16 cellular contexts compared by ENCODE assay signal in the genomic region with DNA sequence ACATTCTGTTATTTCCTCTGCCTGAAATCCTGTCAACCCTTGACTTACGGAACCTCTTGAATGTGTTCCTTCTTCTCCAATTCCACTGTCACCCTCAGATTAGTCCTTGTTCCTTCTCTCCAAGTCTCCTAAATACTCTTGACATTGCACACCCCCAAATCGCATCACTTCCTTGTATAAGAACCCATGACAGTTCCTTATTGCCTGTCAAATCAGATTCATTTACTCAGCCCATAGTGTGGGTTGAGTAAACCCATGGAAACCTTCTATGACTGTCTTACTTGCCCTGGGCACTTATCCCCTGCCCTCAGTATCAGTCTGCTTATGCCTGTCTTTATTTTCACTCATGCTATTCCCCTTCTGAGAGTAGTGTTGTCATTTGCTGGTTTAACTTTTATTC.
"Had no signal": no experiment of that assay in that cellular context is flagged by ENCODE, and none has a peak within 500 bp of the region (broad histone marks: within the 10 kb centered on the region; RNA-seq: fewer than 3 reads in every experiment).

No MANE protein-coding gene starts in this region.

- ATAC-seq: natural killer cell, SK-N-SH treated with all-trans-retinoic acid at 6 μM for 48 hours, T-cell had no signal

- H3K27ac Mint-ChIP-seq: activated B cell treated with CpG ODN at 0.5 μM for 24 hours; activated T-helper 1 cell treated with anti-CD3 and anti-CD28 coated beads, Interleukin-12 subunit alpha, Interleukin-12 subunit beta, Interleukin-2, Interleukin-4 antibody, amounts not matched to agents 30 ng/mL and 10 ng/mL and 1 ng/mL, durations not matched to agents 14 hours and 24 hours and 36 hours; brain; natural killer cell; stimulated activated naive B cell treated with anti-CD40 and anti-IgM and Interleukin-4, amounts not matched to agents 10 μg/mL and 1 μg/mL and 100 μg/mL, for 72 hours; T-cell had no signal

- H3K27me3 Mint-ChIP-seq: activated B cell treated with CpG ODN at 0.5 μM for 24 hours; brain; stimulated activated naive B cell treated with anti-CD40 and anti-IgM and Interleukin-4, amounts not matched to agents 10 μg/mL and 1 μg/mL and 100 μg/mL, for 72 hours; T-cell had no signal

- H3K36me3 Mint-ChIP-seq: natural killer cell; stimulated activated naive B cell treated with anti-CD40 and anti-IgM and Interleukin-4, amounts not matched to agents 10 μg/mL and 1 μg/mL and 100 μg/mL, for 72 hours had no signal

- DNase-seq: activated B cell treated with CpG ODN at 0.5 μM for 24 hours; activated CD4-positive, alpha-beta T cell treated with anti-CD3 and anti-CD28 coated beads for 48 hours; activated CD8-positive, alpha-beta memory T cell treated with anti-CD3 and anti-CD28 coated beads, Interleukin-2, amount 50 U/mL, for 4 hours; activated naive CD4-positive, alpha-beta T cell; anterior cingulate cortex; central memory CD4-positive, alpha-beta T cell; foreskin melanocyte; natural killer cell; spleen; stimulated activated CD4-positive, alpha-beta T cell treated with anti-CD3 and anti-CD28 coated beads, Interleukin-4, amount 100 ng/mL, for 4 hours; stimulated activated naive B cell treated with anti-CD40 and anti-IgM and Interleukin-4, amounts not matched to agents 10 μg/mL and 1 μg/mL and 100 μg/mL, for 72 hours; T-cell; thyroid gland had no signal

- H3K9me3 Mint-ChIP-seq: activated B cell treated with CpG ODN at 0.5 μM for 24 hours; activated T-helper 1 cell treated with anti-CD3 and anti-CD28 coated beads, Interleukin-12 subunit alpha, Interleukin-12 subunit beta, Interleukin-2, Interleukin-4 antibody, amounts not matched to agents 30 ng/mL and 10 ng/mL and 1 ng/mL, durations not matched to agents 14 hours and 24 hours and 36 hours; natural killer cell; stimulated activated naive B cell treated with anti-CD40 and anti-IgM and Interleukin-4, amounts not matched to agents 10 μg/mL and 1 μg/mL and 100 μg/mL, for 72 hours; T-cell had no signal

- H3K4me3 Mint-ChIP-seq: activated B cell treated with CpG ODN at 0.5 μM for 24 hours; activated T-helper 1 cell treated with anti-CD3 and anti-CD28 coated beads, Interleukin-12 subunit alpha, Interleukin-12 subunit beta, Interleukin-2, Interleukin-4 antibody, amounts not matched to agents 30 ng/mL and 10 ng/mL and 1 ng/mL, durations not matched to agents 14 hours and 24 hours and 36 hours; brain; natural killer cell; stimulated activated naive B cell treated with anti-CD40 and anti-IgM and Interleukin-4, amounts not matched to agents 10 μg/mL and 1 μg/mL and 100 μg/mL, for 72 hours; T-cell had no signal
